In the genomic region with DNA sequence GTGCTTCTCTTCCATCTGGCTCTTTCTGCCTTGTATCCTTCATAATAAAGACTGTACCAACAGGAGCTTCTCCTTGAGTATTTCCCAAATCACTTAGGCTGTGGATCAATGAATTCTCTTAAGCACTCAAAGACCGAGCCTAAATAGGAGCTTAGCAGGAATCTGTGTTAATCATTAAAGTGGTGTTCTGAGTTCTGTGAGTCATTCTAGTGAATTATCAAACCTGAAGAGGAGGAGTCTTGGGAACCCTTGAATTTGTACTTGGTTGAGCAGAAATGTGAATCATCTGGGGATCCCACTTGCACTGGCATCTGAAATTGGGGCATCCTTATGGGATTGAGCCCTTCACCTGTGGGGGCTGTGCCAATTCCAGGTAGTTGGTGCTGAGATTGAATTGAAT, we compare ENCODE assay signal across 17 cellular contexts.
DNase-seq lines count a peak whose midpoint lies in the region; ATAC-seq, FAIRE-seq and TF ChIP-seq lines count a peak whose summit lies in the region.
"Had no signal": no experiment of that assay in that cellular context is flagged by ENCODE, and none has a peak within 500 bp of the region (broad histone marks: within the 10 kb centered on the region; RNA-seq: fewer than 3 reads in every experiment).

No MANE protein-coding gene starts in this region.

- H3K9me3 Mint-ChIP-seq in activated CD4-positive, alpha-beta T cell treated with anti-CD3 and anti-CD28 coated beads, Interleukin-2, amount 10 ng/mL, durations not matched to agents 24 days and 14 days = peaks cover 20% of the 10 kb centered on the region

- intact Hi-C loops in activated CD4-positive, alpha-beta T cell treated with anti-CD3 and anti-CD28 coated beads, Interleukin-2, amount 10 ng/mL, durations not matched to agents 24 days and 14 days (cut with micrococcal nuclease) = no loop called here
- intact Hi-C loops in body of pancreas (cut with DNase I) (no loop called here), pancreas (cut with DNase I) (no loop called here)

- H3K27me3 ChIP-seq in body of pancreas (no peaks in the 10 kb centered on the region), hepatocyte (no peaks in the 10 kb centered on the region), pancreas (no peaks in the 10 kb centered on the region), BE2C (no peaks in the 10 kb centered on the region)
- H3K27me3 ChIP-seq: SJSA1 had no signal

- H3K27ac Mint-ChIP-seq in activated CD4-positive, alpha-beta T cell treated with anti-CD3 and anti-CD28 coated beads, Interleukin-2, amount 10 ng/mL, durations not matched to agents 24 days and 14 days = no peak overlapping the region
- H3K27ac Mint-ChIP-seq: CD4-positive, alpha-beta T cell had no signal

- TF ChIP-seq POLR2A in body of pancreas (IDR thresholded peaks at IDR 0.05) = no peak

- H3K27ac ChIP-seq in body of pancreas (no peak overlapping the region), hepatocyte (no peak overlapping the region), pancreas (no peak overlapping the region)
- H3K27ac ChIP-seq: KMS-11, PC-9, SJSA1 had no signal

- no peak for FAIRE-seq in pancreas (lab: Jason Lieb, UNC)

- H3K4me3 Mint-ChIP-seq in activated CD4-positive, alpha-beta T cell treated with anti-CD3 and anti-CD28 coated beads, Interleukin-2, amount 10 ng/mL, durations not matched to agents 24 days and 14 days = no peak overlapping the region
- H3K4me3 Mint-ChIP-seq: CD4-positive, alpha-beta T cell had no signal

- TF ChIP-seq CTCF in body of pancreas (IDR thresholded peaks at IDR 0.05) (no peak), hepatocyte (IDR thresholded peaks at IDR 0.05; ENCODE audit: poor library complexity) (no peak), pancreas (IDR thresholded peaks at IDR 0.05) (no peak), BE2C (IDR thresholded peaks at IDR 0.05; ENCODE audit: low read depth, low read length) (no peak)

- 19% methylated on average over 1 of the region's 1 CpG for WGBS in body of pancreas, 2 donors
- WGBS in hepatocyte (ENCODE audit: low lambda C conversion rate, missing lambda C conversion rate) = 52% methylated on average over 1 of the region's 1 CpG
- 19% methylated on average over 1 of the region's 1 CpG for WGBS in pancreas, 2 donors

- ATAC-seq in body of pancreas (peak; percentile 62), pancreas (peak; percentile 43 to 75 (median 49))

- H3K79me2 ChIP-seq in hepatocyte = no peaks in the 10 kb centered on the region

- no peaks in the 10 kb centered on the region for H3K27me3 Mint-ChIP-seq in activated CD4-positive, alpha-beta T cell treated with anti-CD3 and anti-CD28 coated beads, Interleukin-2, amount 10 ng/mL, durations not matched to agents 24 days and 14 days
- H3K27me3 Mint-ChIP-seq: CD4-positive, alpha-beta T cell had no signal

- no peaks in the 10 kb centered on the region for H3K9me3 ChIP-seq in body of pancreas
- H3K9me3 ChIP-seq in hepatocyte (ENCODE audit: low read depth) = no peaks in the 10 kb centered on the region
- no peaks in the 10 kb centered on the region for H3K9me3 ChIP-seq in pancreas
- no peaks in the 10 kb centered on the region; the same call in 1 of the 2 replicates for H3K9me3 ChIP-seq in BE2C
- H3K9me3 ChIP-seq: Caco-2 had no signal

- no peaks in the 10 kb centered on the region for H4K20me1 ChIP-seq in hepatocyte (ENCODE audit: insufficient read depth, poor library complexity, severe bottlenecking)

- H3K36me3 Mint-ChIP-seq in activated CD4-positive, alpha-beta T cell treated with anti-CD3 and anti-CD28 coated beads, Interleukin-2, amount 10 ng/mL, durations not matched to agents 24 days and 14 days (ENCODE audit: low read depth) = no peaks in the 10 kb centered on the region

- DNase-seq in activated CD4-positive, alpha-beta T cell treated with anti-CD3 and anti-CD28 coated beads, Interleukin-2, amount 10 ng/mL, durations not matched to agents 24 days and 14 days = peak; percentile 47
- DNase-seq in activated CD4-positive, alpha-beta T cell treated with anti-CD3 and anti-CD28 coated beads, Interleukin-2, amount 50 U/mL, for 4 hours = no peak
- no peak for DNase-seq in body of pancreas
- peak; percentile 18 for DNase-seq in hepatocyte (ENCODE audit: low spot score)
- no peak for DNase-seq in pancreas
- DNase-seq in islet precursor cell = no peak
- DNase-seq in BE2C = no peak
- DNase-seq in SKM-1 treated with dmso at 0.1 percent for 144 hours (lab: John Stamatoyannopoulos, UW; ENCODE audit: unreplicated experiment) = no peak
- DNase-seq: Caco-2; CD4-positive, alpha-beta T cell; DMS79; NCI-H1417; NCI-H1930; NCI-H526; PC-9 had no signal

- no peaks in the 10 kb centered on the region for H3K9me2 ChIP-seq in hepatocyte (replicated peaks; ENCODE audit: insufficient read depth)

- H3K4me1 Mint-ChIP-seq in activated CD4-positive, alpha-beta T cell treated with anti-CD3 and anti-CD28 coated beads, Interleukin-2, amount 10 ng/mL, durations not matched to agents 24 days and 14 days = peaks cover 3% of the 10 kb centered on the region

- no peak overlapping the region for H2AFZ ChIP-seq in hepatocyte
- H2AFZ ChIP-seq: PC-9 had no signal

- H3K36me3 ChIP-seq in body of pancreas (replicated peaks in 1 of 2; ENCODE audit: insufficient read depth in 1 of 2, low read depth in 2 of 2) = no peaks in the 10 kb centered on the region
- H3K36me3 ChIP-seq in hepatocyte (replicated peaks; ENCODE audit: insufficient read depth, low read depth) = no peaks in the 10 kb centered on the region
- no peaks in the 10 kb centered on the region for H3K36me3 ChIP-seq in pancreas
- no peaks in the 10 kb centered on the region for H3K36me3 ChIP-seq in BE2C
- H3K36me3 ChIP-seq: SJSA1 had no signal

- H3K4me2 ChIP-seq in hepatocyte = no peak overlapping the region
- H3K4me2 ChIP-seq: KMS-11, PC-9 had no signal

- H3K4me3 ChIP-seq in body of pancreas (no peak overlapping the region), hepatocyte (no peak overlapping the region), pancreas (no peak overlapping the region), BE2C (ENCODE audit: low read depth, low read length) (no peak overlapping the region)
- H3K4me3 ChIP-seq: PC-9, SJSA1 had no signal

- no peaks in the 10 kb centered on the region for H3K4me1 ChIP-seq in body of pancreas
- H3K4me1 ChIP-seq in hepatocyte (ENCODE audit: insufficient read depth) = peaks cover 3% of the 10 kb centered on the region
- H3K4me1 ChIP-seq in pancreas = no peaks in the 10 kb centered on the region
- H3K4me1 ChIP-seq in BE2C = no peaks in the 10 kb centered on the region
- H3K4me1 ChIP-seq: Caco-2, SJSA1 had no signal

Comparison
In these comparisons a context has a peak if more than half of its experiments do, and no peak if none do; other contexts are left out.
1. DNase-seq: peak in activated CD4-positive, alpha-beta T cell treated with anti-CD3 and anti-CD28 coated beads, Interleukin-2, amount 10 ng/mL, durations not matched to agents 24 days and 14 days (single experiment) and hepatocyte (single experiment); none in activated CD4-positive, alpha-beta T cell treated with anti-CD3 and anti-CD28 coated beads, Interleukin-2, amount 50 U/mL, for 4 hours (0 of 2), body of pancreas (0 of 4), pancreas (0 of 6), islet precursor cell (single experiment), BE2C (single experiment) and SKM-1 treated with dmso at 0.1 percent for 144 hours (single experiment).